ENCODE assay signal across 18 cellular contexts in genomic region chr1:242431786-242432185, GRCh38.
"Had no signal": no experiment of that assay in that cellular context is flagged by ENCODE, and none has a peak within 500 bp of the region (broad histone marks: within the 10 kb centered on the region; RNA-seq: fewer than 3 reads in every experiment).

No MANE protein-coding gene starts in this region.

- H3K36me3 ChIP-seq: esophagus squamous epithelium, left lung, neural progenitor cell, right lobe of liver, thoracic aorta, transverse colon, upper lobe of right lung, vagina had no signal

- H3K9me3 ChIP-seq: left lung, right lobe of liver, thoracic aorta, transverse colon, upper lobe of right lung, vagina had no signal

- H3K4me3 ChIP-seq: esophagus squamous epithelium, left lung, neural progenitor cell, right lobe of liver, thoracic aorta, transverse colon, upper lobe of right lung, vagina had no signal

- H3K4me2 ChIP-seq: neural progenitor cell had no signal

- H2AFZ ChIP-seq: neural progenitor cell, parathyroid adenoma had no signal

- ATAC-seq: effector memory CD8-positive, alpha-beta T cell; left lung; naive thymus-derived CD4-positive, alpha-beta T cell; right lobe of liver; stimulated activated naive B cell treated with anti-CD40 and anti-IgM and Interleukin-4, amounts not matched to agents 10 μg/mL and 1 μg/mL and 100 μg/mL, for 72 hours; upper lobe of right lung had no signal

- H3K79me2 ChIP-seq: parathyroid adenoma had no signal

- H3K4me1 ChIP-seq: esophagus squamous epithelium, left lung, neural progenitor cell, parathyroid adenoma, right lobe of liver, transverse colon, upper lobe of right lung, vagina had no signal

- H3K9ac ChIP-seq: neural progenitor cell, parathyroid adenoma had no signal

- H3K27me3 ChIP-seq: esophagus squamous epithelium, left lung, neural progenitor cell, right lobe of liver, transverse colon, upper lobe of right lung, vagina had no signal

- H3K27ac ChIP-seq: esophagus squamous epithelium, left lung, neural progenitor cell, parathyroid adenoma, right lobe of liver, thoracic aorta, transverse colon, upper lobe of right lung, vagina had no signal

- DNase-seq: cortex of kidney; effector memory CD8-positive, alpha-beta T cell; erythroblast; esophagus squamous epithelium; left lung; mesenchymal stem cell; naive thymus-derived CD4-positive, alpha-beta T cell; right lobe of liver; small intestine; stimulated activated CD4-positive, alpha-beta T cell treated with anti-CD3 and anti-CD28 coated beads, Interleukin-15, amount 100 ng/mL, for 24 hours; stimulated activated CD4-positive, alpha-beta T cell treated with anti-CD3 and anti-CD28 coated beads, Interleukin-2, amount 100 ng/mL, for 48 hours; stimulated activated naive B cell treated with anti-CD40 and anti-IgM and Interleukin-4, amounts not matched to agents 10 μg/mL and 1 μg/mL and 100 μg/mL, for 72 hours; transverse colon; upper lobe of right lung had no signal
